25 cellular contexts compared by ENCODE assay signal in genomic region chr1:20708891-20709290, GRCh38. TPM values are rescaled to one million over a fixed set of nuclear protein-coding genes. Genes with fewer than 3 reads are reported as not detected.
"Had no signal": no experiment of that assay in that cellular context is flagged by ENCODE, and none has a peak within 500 bp of the region (broad histone marks: within the 10 kb centered on the region; RNA-seq: fewer than 3 reads in every experiment).

No MANE protein-coding gene starts in this region.

- H3K36me3 ChIP-seq: esophagus squamous epithelium, gastrocnemius medialis, heart right ventricle, left lung, lower lobe of right lung had no signal

- H3K4me3 ChIP-seq: esophagus squamous epithelium, gastrocnemius medialis, heart right ventricle, left lung, lower lobe of right lung, mucosa of descending colon had no signal

- H3K4me1 Mint-ChIP-seq: endodermal cell; mesothelial cell of epicardium; naive B cell; naive thymus-derived CD8-positive, alpha-beta T cell had no signal

- DNase-seq: cortex of kidney; effector CD8-positive, alpha-beta T cell; effector memory CD8-positive, alpha-beta T cell; endodermal cell; erythroblast; esophagus squamous epithelium; foreskin fibroblast; foreskin melanocyte; gastrocnemius medialis; glutamatergic neuron; head of caudate nucleus; heart right ventricle; hippocampal formation; left cardiac atrium; left lung; left ventricle myocardium superior; lower lobe of right lung; mesenchymal stem cell; mucosa of descending colon; naive B cell; naive thymus-derived CD8-positive, alpha-beta T cell had no signal

- H3K27ac Mint-ChIP-seq: dendritic cell treated with granulocyte-macrophage colony-stimulating factor and Interleukin-4, amounts not matched to agents 40 ng/mL and 50 ng/mL, for 4 days; effector memory CD8-positive, alpha-beta T cell; endodermal cell; mesothelial cell of epicardium; naive B cell had no signal

- H3K36me3 Mint-ChIP-seq: mesothelial cell of epicardium; naive B cell; naive thymus-derived CD8-positive, alpha-beta T cell had no signal

- H3K9me3 ChIP-seq: esophagus squamous epithelium, gastrocnemius medialis, heart right ventricle, left lung, lower lobe of right lung, mucosa of descending colon had no signal

- H3K4me1 ChIP-seq: esophagus squamous epithelium, gastrocnemius medialis, heart right ventricle, left lung, lower lobe of right lung had no signal

- H3K4me3 Mint-ChIP-seq: dendritic cell treated with granulocyte-macrophage colony-stimulating factor and Interleukin-4, amounts not matched to agents 40 ng/mL and 50 ng/mL, for 4 days; effector memory CD8-positive, alpha-beta T cell; endodermal cell; mesothelial cell of epicardium; naive B cell; naive thymus-derived CD8-positive, alpha-beta T cell had no signal

- H3K9me3 Mint-ChIP-seq: dendritic cell treated with granulocyte-macrophage colony-stimulating factor and Interleukin-4, amounts not matched to agents 40 ng/mL and 50 ng/mL, for 4 days; effector memory CD8-positive, alpha-beta T cell; endodermal cell; mesothelial cell of epicardium; naive B cell; naive thymus-derived CD8-positive, alpha-beta T cell had no signal

- H3K27ac ChIP-seq: epithelial cell of prostate, esophagus squamous epithelium, gastrocnemius medialis, heart right ventricle, left lung, lower lobe of right lung had no signal

- ATAC-seq: effector memory CD8-positive, alpha-beta T cell; esophagus mucosa; gastrocnemius medialis; left cardiac atrium; left lung; left ventricle myocardium superior; mucosa of descending colon; naive thymus-derived CD8-positive, alpha-beta T cell had no signal

RNA-seq across cellular contexts. Expression of gene KIF17, which starts 8.9 kb away (rescaled TPM):
- total RNA-seq: naive thymus-derived CD8-positive, alpha-beta T cell had no signal

RNA-seq across cellular contexts. Expression of gene SH2D5, which starts 23.6 kb away (rescaled TPM):
- total RNA-seq: left ventricle myocardium superior; lower lobe of right lung; naive thymus-derived CD8-positive, alpha-beta T cell had no signal
